ENCODE assay signal across 1 cellular context in genomic region chr1:111618953-111619634, GRCh38.
TF ChIP-seq lines count a peak whose summit lies in the region.

No MANE protein-coding gene starts in this region.

TF ChIP-seq in GM23338, 12 proteins besides CTCF, POLR2A, EP300 and RAD21 (continued from another document):
- no peak for TF ChIP-seq ZNF462 (CRISPR knock-in tag; IDR thresholded peaks at IDR 0.05)
- TF ChIP-seq NANOG (IDR thresholded peaks at IDR 0.05; ENCODE audit: borderline replicate concordance): no peak
- TF ChIP-seq ZNF114 (CRISPR knock-in tag; IDR thresholded peaks at IDR 0.05): no peak
- TF ChIP-seq REST (IDR thresholded peaks at IDR 0.05; ENCODE audit: unreplicated experiment): no peak
- TF ChIP-seq POLR2AphosphoS5 (IDR thresholded peaks at IDR 0.05; ENCODE audit: low read depth): no peak
- TF ChIP-seq ZNF331 (CRISPR knock-in tag; IDR thresholded peaks at IDR 0.05; ENCODE audit: low read depth): no peak
